In the genomic region with DNA sequence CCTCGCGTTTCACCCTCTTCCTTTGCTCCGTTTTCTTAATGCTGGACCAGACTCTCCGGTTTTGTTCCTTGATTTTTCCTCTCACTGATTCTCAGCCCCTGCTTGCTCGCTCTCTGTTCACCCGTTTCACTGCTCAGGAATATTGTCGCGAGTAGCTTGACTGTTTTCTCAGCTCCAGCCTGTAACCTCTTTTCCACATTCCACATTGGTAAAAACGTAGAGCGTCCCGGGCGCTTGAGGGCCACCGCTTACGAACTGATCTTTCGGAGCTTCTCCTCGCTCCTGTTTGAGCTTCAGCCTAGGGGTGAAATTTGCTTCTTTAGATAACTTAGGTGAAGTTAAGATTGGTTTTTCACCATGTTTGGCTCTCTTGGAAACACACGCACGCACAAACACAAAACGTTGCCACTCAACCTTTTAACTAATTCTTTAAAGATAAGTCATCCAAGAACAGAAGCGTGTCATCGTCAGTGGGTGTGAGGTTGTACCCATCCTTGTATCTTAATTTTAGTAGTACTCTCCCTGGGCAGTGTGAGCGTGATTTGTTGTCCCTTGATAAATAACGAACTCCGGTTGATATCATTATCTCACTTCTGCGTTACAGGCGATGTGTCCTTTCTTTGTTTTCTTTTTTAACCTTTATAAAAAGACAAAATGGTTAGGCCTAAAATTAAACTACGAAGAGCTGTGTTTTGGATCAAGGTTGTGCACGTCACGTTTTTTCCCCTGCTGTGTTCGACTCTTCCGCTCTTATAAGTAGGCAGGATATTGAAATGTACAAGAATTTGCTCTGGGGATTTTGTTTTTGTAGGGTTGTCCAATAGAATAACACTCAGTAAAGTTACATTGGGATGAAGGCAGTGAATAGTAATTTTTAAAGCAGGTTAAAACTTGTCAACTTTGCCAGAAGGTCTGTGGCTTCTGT, we compare ENCODE assay signal across 8 cellular contexts. TPM values are rescaled to one million over a fixed set of nuclear protein-coding genes. Genes with fewer than 3 reads are reported as not detected.
DNase-seq lines count a peak whose midpoint lies in the region; ATAC-seq and TF ChIP-seq lines count a peak whose summit lies in the region.

No MANE protein-coding gene starts in this region.

- TF ChIP-seq CTCF in Peyer's patch (IDR thresholded peaks at IDR 0.05) (no peak), ascending aorta (IDR thresholded peaks at IDR 0.05) (no peak), psoas muscle (IDR thresholded peaks at IDR 0.05) (no peak)

- ATAC-seq in HG03025 (IDR thresholded peaks at IDR 0.05; ENCODE audit: low FRiP score, unreplicated experiment) (peak; percentile 12), psoas muscle (peak in 3 of 4 donors; percentile 29 to 50 (median 29)), GM19463 (IDR thresholded peaks at IDR 0.05; ENCODE audit: unreplicated experiment) (no peak)

- H3K36me3 ChIP-seq in Peyer's patch (no peaks in the 10 kb centered on the region), ascending aorta (no peaks in the 10 kb centered on the region), psoas muscle (ENCODE audit: insufficient read depth in 1 of 2, low read depth in 1 of 2) (no peaks in the 10 kb centered on the region)

- H3K4me1 ChIP-seq in Peyer's patch (peaks cover 0 to 16% (median 3%) of the 10 kb centered on the region in 4 donors), ascending aorta (peaks cover 4 to 12% of the 10 kb centered on the region in 2 donors), psoas muscle (peaks cover 25% of the 10 kb centered on the region)

- H3K27ac ChIP-seq in Peyer's patch (peak overlapping the region; percentile 96 to 98 (median 98)), ascending aorta (peak overlapping the region; percentile 98 to 99), psoas muscle (peak overlapping the region; percentile 91)

- DNase-seq in GM04503 (ENCODE audit: low read depth) = peak; percentile 28
- peak in 1 of 3 donors; percentile 17 for DNase-seq in Peyer's patch
- no peak for DNase-seq in ascending aorta (ENCODE audit: low spot score in 2 of 2)
- peak; percentile 48 for DNase-seq in hepatic stellate cell (ENCODE audit: low spot score)
- DNase-seq in psoas muscle = peak in 1 of 2 donors; percentile 16
- no peak for DNase-seq in cortex of kidney (lab: John Stamatoyannopoulos, UW)

- intact Hi-C loops in ascending aorta (cut with DNase I) (loop anchor here (1.0 to 5.0 kb wide), 3 partner anchors 127 to 1298 kb away; partner anchors contain the start of genes ACAP2, RNF168 and SENP5), psoas muscle (cut with DNase I) (loop anchor here (2.0 to 10.0 kb wide), 3 partner anchors 54 to 202 kb away; partner anchors contain the start of gene NCBP2 (in 1 of the 2))

- peak in 1 of 2 donors; percentile 9 for TF ChIP-seq POLR2A in Peyer's patch (IDR thresholded peaks at IDR 0.05)

- H3K4me3 ChIP-seq in Peyer's patch = peak overlapping the region; percentile 85 to 93 (median 88)
- H3K4me3 ChIP-seq in ascending aorta = peak overlapping the region; percentile 80 to 92
- H3K4me3 ChIP-seq in psoas muscle = peak overlapping the region; percentile 78

- H3K27me3 ChIP-seq in Peyer's patch (no peaks in the 10 kb centered on the region), ascending aorta (no peaks in the 10 kb centered on the region), psoas muscle (ENCODE audit: insufficient read depth in 3 of 3, low read length in 2 of 3) (no peaks in the 10 kb centered on the region)

- no peaks in the 10 kb centered on the region for H3K9me3 ChIP-seq in Peyer's patch
- no peaks in the 10 kb centered on the region for H3K9me3 ChIP-seq in ascending aorta
- H3K9me3 ChIP-seq in psoas muscle = no peaks in the 10 kb centered on the region

- WGBS in psoas muscle, 3 donors = 0 to 1% (median 1%) methylated on average over 31 of the region's 31 CpGs

RNA-seq across cellular contexts. Expression of gene PAK2, which starts 1.1 kb away (rescaled TPM):
- total RNA-seq in Peyer's patch (10 to 100 TPM; 42.9 to 65.2 (median 53.5) TPM), ascending aorta (24.4 TPM), psoas muscle (10 to 100 TPM; 44.3 to 79.4 (median 58.3) TPM)
- polyA plus RNA-seq in psoas muscle = 10 to 100 TPM; 17.3 to 36.2 (median 29.3) TPM

RNA-seq across cellular contexts. Expression of gene PIGX, which starts 28.6 kb away (rescaled TPM):
- total RNA-seq in Peyer's patch = 10 to 100 TPM in 3 of 4 donors, 1 to 10 TPM in 1; 9.4 to 26.1 (median 15.2) TPM
- total RNA-seq in ascending aorta = 47.7 TPM
- 10 to 100 TPM; 16.2 to 23.6 (median 19.7) TPM for total RNA-seq in psoas muscle
- 10 to 100 TPM in 2 of 3 donors, 1 to 10 TPM in 1; 7.5 to 43.4 (median 19.0) TPM for polyA plus RNA-seq in psoas muscle

RNA-seq across cellular contexts. Expression of gene CEP19, which starts 28.7 kb away (rescaled TPM):
- under 1 TPM in 1 of 4 donors, not detected in 3; 0.67 TPM for total RNA-seq in Peyer's patch
- total RNA-seq in ascending aorta = 2.6 TPM
- total RNA-seq in psoas muscle = under 1 TPM; 0.30 to 0.97 (median 0.63) TPM
- 1 to 10 TPM in 2 of 3 donors, under 1 TPM in 1; 0.60 to 6.2 (median 1.1) TPM for polyA plus RNA-seq in psoas muscle

Comparison
In these comparisons a context has a peak if more than half of its experiments do, and no peak if none do; other contexts are left out.
1. DNase-seq: peak in GM04503 (single experiment) and hepatic stellate cell (single experiment); none in ascending aorta (0 of 2) and cortex of kidney (single experiment).
2. Peak in every context shown above with its lines, with median percentiles within 50 percentile points of each other: H3K27ac ChIP-seq and H3K4me3 ChIP-seq.